23 cellular contexts compared by ENCODE assay signal in genomic region chr6:109345986-109346385, GRCh38.
"Had no signal": no experiment of that assay in that cellular context is flagged by ENCODE, and none has a peak within 500 bp of the region (broad histone marks: within the 10 kb centered on the region; RNA-seq: fewer than 3 reads in every experiment).

No MANE protein-coding gene starts in this region.

- H3K27me3 Mint-ChIP-seq: stimulated activated naive B cell treated with anti-CD40 and anti-IgM and Interleukin-4, amounts not matched to agents 10 μg/mL and 1 μg/mL and 100 μg/mL, for 72 hours; stimulated activated naive CD8-positive, alpha-beta T cell treated with anti-CD3 and anti-CD28 coated beads, Interleukin-15, Interleukin-2, amounts not matched to agents 100 ng/mL and 50 ng/mL, for 24 hours had no signal

- H3K9me3 ChIP-seq: left ventricle myocardium inferior, lower lobe of right lung, neutrophil, pancreas, right lobe of liver, thoracic aorta, transverse colon, vagina had no signal

- H3K27ac Mint-ChIP-seq: immature natural killer cell; natural killer cell; stimulated activated naive B cell treated with anti-CD40 and anti-IgM and Interleukin-4, amounts not matched to agents 10 μg/mL and 1 μg/mL and 100 μg/mL, for 72 hours; stimulated activated naive CD8-positive, alpha-beta T cell treated with anti-CD3 and anti-CD28 coated beads, Interleukin-15, Interleukin-2, amounts not matched to agents 100 ng/mL and 50 ng/mL, for 24 hours had no signal

- H3K4me3 ChIP-seq: left ventricle myocardium inferior, lower lobe of right lung, pancreas, right lobe of liver, thoracic aorta, transverse colon, vagina had no signal

- H3K9me3 Mint-ChIP-seq: immature natural killer cell; natural killer cell; neural crest cell; stimulated activated naive B cell treated with anti-CD40 and anti-IgM and Interleukin-4, amounts not matched to agents 10 μg/mL and 1 μg/mL and 100 μg/mL, for 72 hours; stimulated activated naive CD8-positive, alpha-beta T cell treated with anti-CD3 and anti-CD28 coated beads, Interleukin-15, Interleukin-2, amounts not matched to agents 100 ng/mL and 50 ng/mL, for 24 hours had no signal

- FAIRE-seq: frontal cortex, pancreas, small intestine had no signal

- ATAC-seq: left colon; lower lobe of right lung; natural killer cell; pancreas; right lobe of liver; stimulated activated naive B cell treated with anti-CD40 and anti-IgM and Interleukin-4, amounts not matched to agents 10 μg/mL and 1 μg/mL and 100 μg/mL, for 72 hours had no signal

- DNase-seq: cortex of kidney; effector CD4-positive, alpha-beta T cell; hypothalamus; immature natural killer cell; islet precursor cell; kidney glomerular epithelial cell; left colon; left ventricle myocardium inferior; lower lobe of right lung; natural killer cell; pancreas; right lobe of liver; small intestine; stimulated activated CD4-positive, alpha-beta T cell treated with anti-CD3 and anti-CD28 coated beads, Interleukin-15, amount 100 ng/mL, for 24 hours; stimulated activated CD4-positive, alpha-beta T cell treated with anti-CD3 and anti-CD28 coated beads, Interleukin-2, amount 100 ng/mL, for 48 hours; stimulated activated naive B cell treated with anti-CD40 and anti-IgM and Interleukin-4, amounts not matched to agents 10 μg/mL and 1 μg/mL and 100 μg/mL, for 72 hours; transverse colon had no signal

- H3K36me3 ChIP-seq: left ventricle myocardium inferior, lower lobe of right lung, pancreas, right lobe of liver, thoracic aorta, transverse colon, vagina had no signal

- H3K4me1 Mint-ChIP-seq: neural crest cell; stimulated activated naive B cell treated with anti-CD40 and anti-IgM and Interleukin-4, amounts not matched to agents 10 μg/mL and 1 μg/mL and 100 μg/mL, for 72 hours had no signal

- H3K27ac ChIP-seq: left ventricle myocardium inferior, lower lobe of right lung, neutrophil, pancreas, right lobe of liver, thoracic aorta, transverse colon, vagina had no signal

- H3K4me3 Mint-ChIP-seq: immature natural killer cell; natural killer cell; neural crest cell; stimulated activated naive B cell treated with anti-CD40 and anti-IgM and Interleukin-4, amounts not matched to agents 10 μg/mL and 1 μg/mL and 100 μg/mL, for 72 hours; stimulated activated naive CD8-positive, alpha-beta T cell treated with anti-CD3 and anti-CD28 coated beads, Interleukin-15, Interleukin-2, amounts not matched to agents 100 ng/mL and 50 ng/mL, for 24 hours had no signal

- H3K27me3 ChIP-seq: neutrophil, pancreas, right lobe of liver, transverse colon, vagina had no signal

- H3K36me3 Mint-ChIP-seq: natural killer cell had no signal
